In the genomic region with DNA sequence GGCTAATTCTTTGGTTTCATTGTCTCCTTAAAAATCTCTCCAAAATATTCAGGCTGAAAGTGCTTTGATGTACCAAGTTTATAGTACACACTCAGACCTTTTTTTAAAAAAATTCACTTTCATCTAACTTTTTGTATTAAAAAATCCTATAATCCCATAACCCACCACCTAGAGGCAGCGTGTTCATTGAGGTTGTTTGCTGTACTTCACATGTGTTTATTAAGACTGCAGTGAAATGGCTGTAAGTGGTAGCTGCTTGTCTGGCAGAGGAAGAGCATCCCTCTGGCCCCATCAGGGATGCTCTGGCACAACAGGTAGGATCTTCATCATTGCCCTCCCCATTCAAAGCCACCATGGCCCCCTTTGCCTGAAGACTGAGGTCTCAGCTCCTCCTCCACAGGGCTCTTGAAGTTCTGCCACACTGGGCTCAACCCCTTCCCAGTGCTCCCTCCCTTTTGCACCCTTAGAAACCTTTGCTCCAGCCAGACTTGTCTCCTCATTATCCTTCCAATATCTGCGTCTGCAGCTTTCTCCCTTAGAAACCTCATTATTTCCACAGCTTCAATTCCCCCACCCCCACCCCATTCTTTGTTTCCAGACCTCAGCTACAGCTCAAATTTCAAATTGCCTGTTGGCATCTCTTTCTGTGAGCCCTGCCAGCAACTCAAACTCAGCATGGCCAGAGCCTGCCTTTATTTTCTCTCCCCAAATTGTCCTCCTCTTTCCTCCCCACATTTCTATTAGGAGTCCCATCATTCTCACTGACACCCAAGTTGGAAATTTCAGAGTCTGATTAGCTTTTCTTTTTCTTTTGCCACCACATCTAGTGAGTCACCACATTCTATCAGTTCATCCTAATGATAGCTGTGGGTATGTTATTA, we compare ENCODE assay signal across 9 cellular contexts.
A peak's percentile ranks its signal among the peaks of the same experiment; 100 is the strongest.
DNase-seq lines count a peak whose midpoint lies in the region; ATAC-seq and TF ChIP-seq lines count a peak whose summit lies in the region.
"Had no signal": no experiment of that assay in that cellular context is flagged by ENCODE, and none has a peak within 500 bp of the region (broad histone marks: within the 10 kb centered on the region; RNA-seq: fewer than 3 reads in every experiment).

No MANE protein-coding gene starts in this region.

- TF ChIP-seq CTCF in neural crest cell (conservative IDR thresholded peaks at IDR 0.05): no peak
- TF ChIP-seq CTCF in GM10266 (IDR thresholded peaks at IDR 0.05; ENCODE audit: control insufficient read depth, insufficient read depth, low read depth, missing control alignments): no peak

- no peak for ATAC-seq in GM18868 (IDR thresholded peaks at IDR 0.05; ENCODE audit: unreplicated experiment)
- no peak for ATAC-seq in activated CD4-positive, alpha-beta T cell treated with anti-CD3 and anti-CD28 coated beads for 36 hours

- intact Hi-C loops in activated CD4-positive, alpha-beta T cell treated with anti-CD3 and anti-CD28 coated beads for 36 hours (cut with DNase I, micrococcal nuclease): no loop called here

- no peaks in the 10 kb centered on the region for H3K9me3 Mint-ChIP-seq in neural crest cell
- no peaks in the 10 kb centered on the region for H3K9me3 Mint-ChIP-seq in activated CD4-positive, alpha-beta T cell treated with anti-CD3 and anti-CD28 coated beads for 36 hours (ENCODE audit: low read depth)

- POLR2A ChIA-PET in activated CD4-positive, alpha-beta T cell treated with anti-CD3 and anti-CD28 coated beads for 36 hours (lab: Charles Lee): no interaction called here

- no peak overlapping the region for H3K4me3 Mint-ChIP-seq in neural crest cell
- H3K4me3 Mint-ChIP-seq in activated CD4-positive, alpha-beta T cell treated with anti-CD3 and anti-CD28 coated beads for 36 hours: no peak overlapping the region

- H3K4me1 Mint-ChIP-seq in neural crest cell: peaks cover 34% of the 10 kb centered on the region
- H3K4me1 Mint-ChIP-seq in activated CD4-positive, alpha-beta T cell treated with anti-CD3 and anti-CD28 coated beads for 36 hours: no peaks in the 10 kb centered on the region

- peak; percentile 78 for DNase-seq in COR-L47 (lab: John Stamatoyannopoulos, UW)
- DNase-seq in NCI-H2107 (lab: John Stamatoyannopoulos, UW): peak; percentile 55
- peak; percentile 41 for DNase-seq in ecto neural progenitor cell (ENCODE audit: low spot score)
- DNase-seq in neural crest cell (ENCODE audit: low read depth, low spot score): no peak
- no peak for DNase-seq in activated CD4-positive, alpha-beta T cell treated with anti-CD3 and anti-CD28 coated beads for 36 hours
- no peak for DNase-seq in GM10266 (ENCODE audit: extremely low spot score)
- DNase-seq in activated naive CD4-positive, alpha-beta T cell (lab: John Stamatoyannopoulos, UW): no peak
- DNase-seq: kidney had no signal

- no peaks in the 10 kb centered on the region for H3K36me3 Mint-ChIP-seq in neural crest cell (ENCODE audit: low read depth)
- no peaks in the 10 kb centered on the region for H3K36me3 Mint-ChIP-seq in activated CD4-positive, alpha-beta T cell treated with anti-CD3 and anti-CD28 coated beads for 36 hours (ENCODE audit: low read depth)

- H3K27ac Mint-ChIP-seq in neural crest cell (ENCODE audit: unreplicated experiment): peak overlapping the region; percentile 60
- no peak overlapping the region for H3K27ac Mint-ChIP-seq in activated CD4-positive, alpha-beta T cell treated with anti-CD3 and anti-CD28 coated beads for 36 hours

- CTCF ChIA-PET in activated CD4-positive, alpha-beta T cell treated with anti-CD3 and anti-CD28 coated beads for 36 hours (lab: Charles Lee): no interaction called here

- no peaks in the 10 kb centered on the region for H3K27me3 Mint-ChIP-seq in neural crest cell (ENCODE audit: low read depth)
- peaks cover 4% of the 10 kb centered on the region for H3K27me3 Mint-ChIP-seq in activated CD4-positive, alpha-beta T cell treated with anti-CD3 and anti-CD28 coated beads for 36 hours

Comparison
In these comparisons a context has a peak if more than half of its experiments do, and no peak if none do; other contexts are left out.
1. DNase-seq: peak in COR-L47 (single experiment), NCI-H2107 (single experiment) and ecto neural progenitor cell (single experiment); none in neural crest cell (single experiment), activated CD4-positive, alpha-beta T cell treated with anti-CD3 and anti-CD28 coated beads for 36 hours (single experiment), GM10266 (single experiment) and activated naive CD4-positive, alpha-beta T cell (0 of 4).